Comparison of ENCODE assay signal across 9 cellular contexts in the genomic region with DNA sequence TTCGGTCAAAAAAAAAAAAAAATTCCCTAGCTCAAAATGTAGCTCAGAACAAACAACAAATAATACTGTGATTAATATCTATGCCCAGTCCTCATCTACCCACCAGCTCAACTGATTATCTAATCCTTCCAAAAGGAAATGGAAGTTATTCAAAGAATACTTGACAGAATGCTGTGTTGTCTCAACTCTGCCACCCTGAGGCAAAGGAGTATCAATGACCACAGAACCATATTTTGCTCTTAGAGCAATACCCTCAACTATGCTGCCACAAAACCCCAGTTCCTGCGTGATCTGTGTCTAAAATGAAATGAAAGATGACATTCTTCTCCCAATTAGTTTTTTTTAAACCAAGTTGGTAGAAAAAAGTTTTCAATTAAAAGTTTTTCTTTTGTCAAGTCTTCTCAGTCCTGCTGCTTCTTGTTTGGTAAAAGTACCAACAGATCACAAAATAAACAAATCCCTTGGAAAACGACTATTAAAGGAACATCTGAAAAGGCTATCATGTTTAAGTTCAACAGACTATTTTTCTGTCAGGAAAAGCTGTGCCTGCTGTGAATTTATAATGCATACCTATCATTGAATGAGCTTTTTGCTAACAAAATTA. TPM values are rescaled to one million over a fixed set of nuclear protein-coding genes. Genes with fewer than 3 reads are reported as not detected.
DNase-seq lines count a peak whose midpoint lies in the region; ATAC-seq and TF ChIP-seq lines count a peak whose summit lies in the region.
"Had no signal": no experiment of that assay in that cellular context is flagged by ENCODE, and none has a peak within 500 bp of the region (broad histone marks: within the 10 kb centered on the region; RNA-seq: fewer than 3 reads in every experiment).

No MANE protein-coding gene starts in this region.

- peaks cover 100% of the 10 kb centered on the region for H3K36me3 ChIP-seq in lower lobe of right lung

- H3K4me1 ChIP-seq in lower lobe of right lung: peaks cover 7% of the 10 kb centered on the region

- no peaks in the 10 kb centered on the region for H3K27me3 ChIP-seq in lower lobe of right lung (ENCODE audit: low read depth)
- H3K27me3 ChIP-seq: gastrocnemius medialis had no signal

- H3K4me3 ChIP-seq in AG09309 (ENCODE audit: control insufficient read depth, low read depth, low read length) (no peak overlapping the region), GM12864 (ENCODE audit: low read depth, low read length) (no peak overlapping the region), cardiac fibroblast (replicated peaks in 1 of 2; ENCODE audit: low read depth in 2 of 2, low read length in 2 of 2) (no peak overlapping the region), lower lobe of right lung (no peak overlapping the region)
- H3K4me3 ChIP-seq: gastrocnemius medialis had no signal

- ATAC-seq in lower lobe of right lung (peak; percentile 54 to 63), GM18870 (IDR thresholded peaks at IDR 0.05; ENCODE audit: unreplicated experiment) (no peak), GM21529 (IDR thresholded peaks at IDR 0.05; ENCODE audit: unreplicated experiment) (no peak)

- peak; percentile 24 for DNase-seq in AG09309 (ENCODE audit: low read depth)
- no peak for DNase-seq in GM12864 (ENCODE audit: low read depth)
- peak; percentile 15 for DNase-seq in NCI-H460 (ENCODE audit: extremely low read depth, low read depth)
- DNase-seq in cardiac fibroblast (ENCODE audit: low read depth in 2 of 2): peak; percentile 63 to 67
- no peak for DNase-seq in lower lobe of right lung
- DNase-seq in islet precursor cell: no peak
- DNase-seq: gastrocnemius medialis had no signal

- H3K27ac ChIP-seq in lower lobe of right lung: no peak overlapping the region
- H3K27ac ChIP-seq: gastrocnemius medialis had no signal

- TF ChIP-seq CTCF in AG09309 (IDR thresholded peaks at IDR 0.05; ENCODE audit: control insufficient read depth, insufficient read depth, low read depth, low read length, missing control alignments) (peak; percentile 58), GM12864 (IDR thresholded peaks at IDR 0.05; ENCODE audit: low read depth, low read length, missing control alignments) (peak; percentile 38), cardiac fibroblast (IDR thresholded peaks at IDR 0.05; ENCODE audit: low read depth, low read length) (peak; percentile 58), lower lobe of right lung (IDR thresholded peaks at IDR 0.05) (peak; percentile 39)

- intact Hi-C loops in lower lobe of right lung (cut with DNase I): no loop called here

- no peaks in the 10 kb centered on the region for H3K9me3 ChIP-seq in lower lobe of right lung
- H3K9me3 ChIP-seq: gastrocnemius medialis had no signal

RNA-seq across cellular contexts. Expression of a gene that starts 21.6 kb away (rescaled TPM):
- 30.0 and 31.0 TPM in 2 replicates for total RNA-seq in NCI-H460 (2014; rRNA removed; shearing (Covaris generic))
- 38.4 and 76.8 TPM in 2 replicates for polyA plus RNA-seq in NCI-H460 (2014; cell fraction: nucleus; rRNA removed)
- total RNA-seq in lower lobe of right lung: 26.9 TPM

RNA-seq across cellular contexts. Expression of a gene that starts 39.3 kb away (rescaled TPM):
- total RNA-seq in NCI-H460 (2014; rRNA removed; shearing (Covaris generic)): 0.27 and 0.38 TPM in 2 replicates
- polyA plus RNA-seq in NCI-H460 (2014; cell fraction: nucleus; rRNA removed): 3.5 and 3.8 TPM in 2 replicates
- total RNA-seq in lower lobe of right lung: 0.47 TPM

Comparison
In these comparisons a context has a peak if more than half of its experiments do, and no peak if none do; other contexts are left out.
1. DNase-seq: peak in AG09309 (single experiment), NCI-H460 (single experiment) and cardiac fibroblast (2 of 2); none in GM12864 (single experiment), lower lobe of right lung (single experiment) and islet precursor cell (single experiment).
2. ATAC-seq: peak in lower lobe of right lung (2 of 2); none in GM18870 (single experiment) and GM21529 (single experiment).
3. Peak in every context shown above with its lines, with median percentiles within 50 percentile points of each other: CTCF ChIP-seq.